ENCODE assay signal across 3 cellular contexts in the genomic region with DNA sequence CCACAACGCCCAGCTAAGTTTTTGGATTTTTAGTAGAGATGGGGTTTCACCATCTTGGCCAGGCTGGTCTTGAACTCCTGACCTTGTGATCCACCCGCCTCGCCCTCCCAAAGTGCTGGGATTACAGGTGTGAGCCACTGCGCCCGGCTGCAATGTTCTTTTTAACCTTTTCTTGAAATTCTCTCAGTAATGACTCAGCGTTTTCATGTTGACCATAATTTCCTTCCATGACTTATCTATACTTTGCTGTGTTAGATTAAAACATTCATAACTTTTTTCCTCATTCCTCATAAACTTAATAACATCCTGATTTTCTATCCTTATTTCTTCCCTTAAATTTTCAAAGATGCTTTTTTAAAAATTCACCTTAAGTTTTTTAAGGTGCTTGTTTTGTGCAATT.
TF ChIP-seq lines count a peak whose summit lies in the region.

No MANE protein-coding gene starts in this region.

TF ChIP-seq in IMR-90, 13 proteins besides CTCF, POLR2A, EP300 and RAD21:
- TF ChIP-seq MAFK (IDR thresholded peaks at IDR 0.05; ENCODE audit: low read depth, low read length) (peak; percentile 75), NFE2L2 (IDR thresholded peaks at IDR 0.05; ENCODE audit: low read depth, low read length) (peak; percentile 95)

TF ChIP-seq in K562, 482 proteins besides CTCF, POLR2A, EP300 and RAD21:
- TF ChIP-seq MAFK (IDR thresholded peaks at IDR 0.05; ENCODE audit: low read length) = peak; percentile 73
- TF ChIP-seq NFE2L1 (tag; IDR thresholded peaks at IDR 0.05; ENCODE audit: borderline replicate concordance, low read depth) = peak; percentile 85
- TF ChIP-seq NFE2 (IDR thresholded peaks at IDR 0.05; ENCODE audit: low read depth) = peak; percentile 89
- TF ChIP-seq SMARCA4 (IDR thresholded peaks at IDR 0.05) = 0 out of 2 replicates have a peak, but pooled peaks have one; percentile 17
- TF ChIP-seq ARID1B (IDR thresholded peaks at IDR 0.05) = peak; percentile 55
- TF ChIP-seq MAFF (IDR thresholded peaks at IDR 0.05; ENCODE audit: low read length) = peak; percentile 87
- TF ChIP-seq C11orf30 (IDR thresholded peaks at IDR 0.05; ENCODE audit: low read depth) = peak; percentile 92
- TF ChIP-seq ZNF316 (IDR thresholded peaks at IDR 0.05) = peak; percentile 97
- peak; percentile 97 for TF ChIP-seq MAFG (tag; conservative IDR thresholded peaks at IDR 0.05)
- TF ChIP-seq ADNP (tag; IDR thresholded peaks at IDR 0.05) = peak; percentile 24; the same call in 1 of the 2 replicates

TF ChIP-seq in HepG2, 621 proteins besides CTCF, POLR2A, EP300 and RAD21:
- TF ChIP-seq NFE2L2 (IDR thresholded peaks at IDR 0.05; ENCODE audit: low read length) (peak; percentile 86), MAFK (conservative IDR thresholded peaks at IDR 0.05 in 1 of 2, IDR thresholded peaks at IDR 0.05 in 1 of 2; ENCODE audit: low read length in 2 of 2) (peak; percentile 57 to 74; a peak in 3 of 4 replicates)
TF ChIP-seq in HepG2: peak in this region for 2; not testable (repeated sequence) for 619.
